ENCODE assay signal across 8 cellular contexts in genomic region chr2:68031546-68032160, GRCh38. TPM values are rescaled to one million over a fixed set of nuclear protein-coding genes. Genes with fewer than 3 reads are reported as not detected.
DNase-seq lines count a peak whose midpoint lies in the region; ATAC-seq and TF ChIP-seq lines count a peak whose summit lies in the region.

No MANE protein-coding gene starts in this region.

- POLR2A ChIA-PET in activated CD8-positive, alpha-beta T cell treated with anti-CD3 and anti-CD28 coated beads for 36 hours (lab: Charles Lee), result no interaction called here
- POLR2A ChIA-PET in activated CD8-positive, alpha-beta T cell treated with anti-CD3 and anti-CD28 coated beads, Interleukin-2, amount 10 ng/mL, durations not matched to agents 7 days and 5 days (lab: Charles Lee), result no interaction called here

- H3K36me3 Mint-ChIP-seq in activated CD8-positive, alpha-beta T cell treated with anti-CD3 and anti-CD28 coated beads for 36 hours (ENCODE audit: low read depth), result no peaks in the 10 kb centered on the region
- H3K36me3 Mint-ChIP-seq in activated CD8-positive, alpha-beta T cell treated with anti-CD3 and anti-CD28 coated beads, Interleukin-2, amount 10 ng/mL, durations not matched to agents 7 days and 5 days (ENCODE audit: low read depth), result no peaks in the 10 kb centered on the region

- H3K27ac Mint-ChIP-seq in activated CD8-positive, alpha-beta T cell treated with anti-CD3 and anti-CD28 coated beads for 36 hours, result no peak overlapping the region
- no peak overlapping the region for H3K27ac Mint-ChIP-seq in activated CD8-positive, alpha-beta T cell treated with anti-CD3 and anti-CD28 coated beads, Interleukin-2, amount 10 ng/mL, durations not matched to agents 7 days and 5 days

- no peak for DNase-seq in activated CD8-positive, alpha-beta T cell treated with anti-CD3 and anti-CD28 coated beads for 36 hours
- no peak for DNase-seq in activated CD8-positive, alpha-beta T cell treated with anti-CD3 and anti-CD28 coated beads, Interleukin-2, amount 10 ng/mL, durations not matched to agents 7 days and 5 days
- DNase-seq in HCEC 1CT, result peak; percentile 55
- DNase-seq in NCI-H1092 treated with DMSO at 0.1 percent for 48 hours (lab: John Stamatoyannopoulos, UW), result peak; percentile 47
- peak; percentile 20 for DNase-seq in SKM-1 (lab: John Stamatoyannopoulos, UW; ENCODE audit: unreplicated experiment)
- DNase-seq in fibroblast of the conjunctiva (ENCODE audit: low read depth), result peak; percentile 37
- DNase-seq in retina, result peak; percentile 13
- no peak for DNase-seq in stimulated activated CD4-positive, alpha-beta T cell treated with anti-CD3 and anti-CD28 coated beads, Interleukin-2, amount 100 ng/mL, for 48 hours

- H3K27me3 Mint-ChIP-seq in activated CD8-positive, alpha-beta T cell treated with anti-CD3 and anti-CD28 coated beads for 36 hours, result peaks cover 7% of the 10 kb centered on the region
- H3K27me3 Mint-ChIP-seq in activated CD8-positive, alpha-beta T cell treated with anti-CD3 and anti-CD28 coated beads, Interleukin-2, amount 10 ng/mL, durations not matched to agents 7 days and 5 days (ENCODE audit: low read depth), result peaks cover 9% of the 10 kb centered on the region

- CTCF ChIA-PET in activated CD8-positive, alpha-beta T cell treated with anti-CD3 and anti-CD28 coated beads for 36 hours (lab: Charles Lee), result interaction anchor here (0.6 to 1.4 kb wide), 11 partner anchors 8 to 1601 kb away, joined by 3 to 6 read pairs (median 3); no protein-coding TSS in a partner anchor
- CTCF ChIA-PET in activated CD8-positive, alpha-beta T cell treated with anti-CD3 and anti-CD28 coated beads, Interleukin-2, amount 10 ng/mL, durations not matched to agents 7 days and 5 days (lab: Charles Lee), result interaction anchor here (0.7 to 1.7 kb wide), 9 partner anchors 9 to 1603 kb away, joined by 3 to 9 read pairs (median 5); partner anchors contain the start of gene C1D

- ATAC-seq in activated CD8-positive, alpha-beta T cell treated with anti-CD3 and anti-CD28 coated beads for 36 hours, result no peak
- ATAC-seq in activated CD8-positive, alpha-beta T cell treated with anti-CD3 and anti-CD28 coated beads, Interleukin-2, amount 10 ng/mL, durations not matched to agents 7 days and 5 days, result no peak

- peak; percentile 85 for TF ChIP-seq CTCF in activated CD8-positive, alpha-beta T cell treated with anti-CD3 and anti-CD28 coated beads for 36 hours (IDR thresholded peaks at IDR 0.05)

- H3K4me3 Mint-ChIP-seq in activated CD8-positive, alpha-beta T cell treated with anti-CD3 and anti-CD28 coated beads for 36 hours, result no peak overlapping the region
- H3K4me3 Mint-ChIP-seq in activated CD8-positive, alpha-beta T cell treated with anti-CD3 and anti-CD28 coated beads, Interleukin-2, amount 10 ng/mL, durations not matched to agents 7 days and 5 days, result no peak overlapping the region

- intact Hi-C loops in activated CD8-positive, alpha-beta T cell treated with anti-CD3 and anti-CD28 coated beads for 36 hours (cut with micrococcal nuclease), result loop anchor here (10.0 kb wide), 2 partner anchors 187 to 1597 kb away; partner anchors contain the start of gene MEIS1

- H3K4me1 Mint-ChIP-seq in activated CD8-positive, alpha-beta T cell treated with anti-CD3 and anti-CD28 coated beads for 36 hours (ENCODE audit: low read depth), result no peaks in the 10 kb centered on the region
- no peaks in the 10 kb centered on the region for H3K4me1 Mint-ChIP-seq in activated CD8-positive, alpha-beta T cell treated with anti-CD3 and anti-CD28 coated beads, Interleukin-2, amount 10 ng/mL, durations not matched to agents 7 days and 5 days (ENCODE audit: low read depth)

- H3K9me3 Mint-ChIP-seq in activated CD8-positive, alpha-beta T cell treated with anti-CD3 and anti-CD28 coated beads for 36 hours, result no peaks in the 10 kb centered on the region
- no peaks in the 10 kb centered on the region for H3K9me3 Mint-ChIP-seq in activated CD8-positive, alpha-beta T cell treated with anti-CD3 and anti-CD28 coated beads, Interleukin-2, amount 10 ng/mL, durations not matched to agents 7 days and 5 days (ENCODE audit: insufficient read depth)

RNA-seq across cellular contexts. Expression of gene C1D, which starts 31.2 kb away (rescaled TPM):
- total RNA-seq in activated CD8-positive, alpha-beta T cell treated with anti-CD3 and anti-CD28 coated beads for 36 hours, result 10 to 100 TPM; 28.1 to 35.0 TPM
- 10 to 100 TPM; 18.7 to 23.3 TPM for total RNA-seq in activated CD8-positive, alpha-beta T cell treated with anti-CD3 and anti-CD28 coated beads, Interleukin-2, amount 10 ng/mL, durations not matched to agents 7 days and 5 days

Comparison
In these comparisons a context has a peak if more than half of its experiments do, and no peak if none do; other contexts are left out.
1. DNase-seq: peak in HCEC 1CT (single experiment), NCI-H1092 treated with DMSO at 0.1 percent for 48 hours (single experiment), SKM-1 (single experiment), fibroblast of the conjunctiva (single experiment) and retina (single experiment); none in activated CD8-positive, alpha-beta T cell treated with anti-CD3 and anti-CD28 coated beads for 36 hours (single experiment), activated CD8-positive, alpha-beta T cell treated with anti-CD3 and anti-CD28 coated beads, Interleukin-2, amount 10 ng/mL, durations not matched to agents 7 days and 5 days (single experiment) and stimulated activated CD4-positive, alpha-beta T cell treated with anti-CD3 and anti-CD28 coated beads, Interleukin-2, amount 100 ng/mL, for 48 hours (0 of 2).